Comparison of ENCODE assay signal across 1 cellular context in the genomic region with DNA sequence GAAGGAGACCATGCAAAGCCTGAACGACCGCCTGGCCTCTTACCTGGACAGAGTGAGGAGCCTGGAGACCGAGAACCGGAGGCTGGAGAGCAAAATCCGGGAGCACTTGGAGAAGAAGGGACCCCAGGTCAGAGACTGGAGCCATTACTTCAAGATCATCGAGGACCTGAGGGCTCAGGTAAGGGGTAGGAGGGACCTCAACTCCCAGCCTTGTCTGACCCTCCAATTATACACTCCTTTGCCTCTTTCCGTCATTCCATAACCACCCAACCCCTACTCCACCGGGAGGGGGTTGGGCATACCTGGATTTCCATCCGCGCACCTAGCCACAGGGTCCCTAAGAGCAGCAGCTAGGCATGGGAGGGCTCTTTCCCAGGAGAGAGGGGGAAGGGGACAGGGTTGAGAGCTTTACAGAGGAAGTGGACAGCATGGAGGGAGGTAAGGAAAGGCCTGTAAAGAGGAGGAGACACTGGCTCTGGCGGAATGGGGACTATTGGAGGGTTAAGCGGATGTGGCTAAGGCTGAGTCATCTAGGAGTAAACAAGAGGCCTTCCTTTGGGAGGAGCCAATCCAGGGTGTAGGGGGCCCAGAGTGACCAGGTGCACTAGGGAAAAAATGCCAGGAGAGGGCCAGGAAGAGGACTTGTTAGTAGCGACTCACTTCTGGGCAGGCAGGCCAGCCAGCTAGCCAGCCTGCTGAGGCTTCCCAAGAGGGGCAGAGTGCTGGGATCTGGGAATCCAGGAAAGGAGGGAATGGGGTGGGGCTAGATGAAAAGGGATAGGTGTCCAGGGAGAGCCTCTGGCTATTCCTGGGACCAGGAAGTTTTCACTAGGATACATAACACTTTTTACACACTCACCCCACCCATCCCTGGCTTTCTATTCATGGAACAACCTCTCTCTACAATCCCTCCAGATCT.
TF ChIP-seq lines count a peak whose summit lies in the region.

No MANE protein-coding gene starts in this region.

TF ChIP-seq in WTC11, 78 proteins besides CTCF, POLR2A, EP300 and RAD21 (continued from another document):
- TF ChIP-seq, protein P1, sequence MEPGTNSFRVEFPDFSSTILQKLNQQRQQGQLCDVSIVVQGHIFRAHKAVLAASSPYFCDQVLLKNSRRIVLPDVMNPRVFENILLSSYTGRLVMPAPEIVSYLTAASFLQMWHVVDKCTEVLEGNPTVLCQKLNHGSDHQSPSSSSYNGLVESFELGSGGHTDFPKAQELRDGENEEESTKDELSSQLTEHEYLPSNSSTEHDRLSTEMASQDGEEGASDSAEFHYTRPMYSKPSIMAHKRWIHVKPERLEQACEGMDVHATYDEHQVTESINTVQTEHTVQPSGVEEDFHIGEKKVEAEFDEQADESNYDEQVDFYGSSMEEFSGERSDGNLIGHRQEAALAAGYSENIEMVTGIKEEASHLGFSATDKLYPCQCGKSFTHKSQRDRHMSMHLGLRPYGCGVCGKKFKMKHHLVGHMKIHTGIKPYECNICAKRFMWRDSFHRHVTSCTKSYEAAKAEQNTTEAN (CRISPR knock-in tag; IDR thresholded peaks at IDR 0.05): no peak
- TF ChIP-seq, protein P2, sequence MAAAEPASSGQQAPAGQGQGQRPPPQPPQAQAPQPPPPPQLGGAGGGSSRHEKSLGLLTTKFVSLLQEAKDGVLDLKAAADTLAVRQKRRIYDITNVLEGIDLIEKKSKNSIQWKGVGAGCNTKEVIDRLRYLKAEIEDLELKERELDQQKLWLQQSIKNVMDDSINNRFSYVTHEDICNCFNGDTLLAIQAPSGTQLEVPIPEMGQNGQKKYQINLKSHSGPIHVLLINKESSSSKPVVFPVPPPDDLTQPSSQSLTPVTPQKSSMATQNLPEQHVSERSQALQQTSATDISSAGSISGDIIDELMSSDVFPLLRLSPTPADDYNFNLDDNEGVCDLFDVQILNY (CRISPR knock-in tag; IDR thresholded peaks at IDR 0.05): no peak
- TF ChIP-seq NFE2L1 (CRISPR knock-in tag; IDR thresholded peaks at IDR 0.05) (peak; percentile 92), GABPB1 (CRISPR knock-in tag; IDR thresholded peaks at IDR 0.05) (no peak), SOX15 (CRISPR knock-in tag; IDR thresholded peaks at IDR 0.05) (no peak)
- TF ChIP-seq, protein P3, sequence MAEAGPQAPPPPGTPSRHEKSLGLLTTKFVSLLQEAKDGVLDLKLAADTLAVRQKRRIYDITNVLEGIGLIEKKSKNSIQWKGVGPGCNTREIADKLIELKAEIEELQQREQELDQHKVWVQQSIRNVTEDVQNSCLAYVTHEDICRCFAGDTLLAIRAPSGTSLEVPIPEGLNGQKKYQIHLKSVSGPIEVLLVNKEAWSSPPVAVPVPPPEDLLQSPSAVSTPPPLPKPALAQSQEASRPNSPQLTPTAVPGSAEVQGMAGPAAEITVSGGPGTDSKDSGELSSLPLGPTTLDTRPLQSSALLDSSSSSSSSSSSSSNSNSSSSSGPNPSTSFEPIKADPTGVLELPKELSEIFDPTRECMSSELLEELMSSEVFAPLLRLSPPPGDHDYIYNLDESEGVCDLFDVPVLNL (CRISPR knock-in tag; IDR thresholded peaks at IDR 0.05; ENCODE audit: borderline replicate concordance, low read depth): 0 out of 2 replicates have a peak, but pooled peaks have one; percentile 40
